ENCODE assay signal across 8 cellular contexts in genomic region chr2:190679813-190680591, GRCh38. TPM values are rescaled to one million over a fixed set of nuclear protein-coding genes. Genes with fewer than 3 reads are reported as not detected.
DNase-seq lines count a peak whose midpoint lies in the region; ATAC-seq lines count a peak whose summit lies in the region.

No MANE protein-coding gene starts in this region.

- DNase-seq in Caki2 (ENCODE audit: low read depth) (peak; percentile 17), SK-MEL-5 (ENCODE audit: low read depth, low spot score) (peak; percentile 94), amygdala (lab: John Stamatoyannopoulos, UW) (peak in 31 of 56 donors; percentile 1 to 73 (median 22)), immature natural killer cell (peak; percentile 45 to 58 (median 50)), NCI-H187 treated with DMSO at 0.1 percent for 48 hours (lab: John Stamatoyannopoulos, UW) (no peak)
- DNase-seq in stimulated activated CD4-positive, alpha-beta T cell treated with anti-CD3 and anti-CD28 coated beads, Interleukin-4, amount 100 ng/mL, for 4 hours: peak; percentile 30 to 39

- H3K36me3 Mint-ChIP-seq in immature natural killer cell: peaks cover 0 to 12% (median 0%) of the 10 kb centered on the region in 3 donors

- H3K27me3 Mint-ChIP-seq in immature natural killer cell (ENCODE audit: low read depth in 3 of 3): peaks cover 0 to 2% (median 0%) of the 10 kb centered on the region in 3 donors

- H3K9me3 Mint-ChIP-seq in immature natural killer cell: no peaks in the 10 kb centered on the region

- in situ Hi-C loops in Caki2 (cut with HindIII; ENCODE audit: low pct_unique_long_range_greater_than_20kb, low sequenced_read_pairs): no loop called here
- in situ Hi-C loops in SK-MEL-5 (cut with HindIII; ENCODE audit: low pct_unique_long_range_greater_than_20kb, low sequenced_read_pairs): no loop called here

- ATAC-seq in GM19351 (IDR thresholded peaks at IDR 0.05; ENCODE audit: unreplicated experiment): peak; percentile 58
- ATAC-seq in HG03354 (IDR thresholded peaks at IDR 0.05; ENCODE audit: poor library complexity, severe bottlenecking, unreplicated experiment): peak; percentile 53

- no peak overlapping the region for H3K4me3 Mint-ChIP-seq in immature natural killer cell

- H3K27ac Mint-ChIP-seq in immature natural killer cell: peak overlapping the region; percentile 14 to 70 (median 36)

- peaks cover 6 to 20% of the 10 kb centered on the region in 2 donors for H3K4me1 Mint-ChIP-seq in immature natural killer cell

RNA-seq across cellular contexts. Expression of gene NAB1, which starts 31.1 kb away (rescaled TPM):
- 92.4 and 93.1 TPM in 2 replicates for total RNA-seq in Caki2 (2014; rRNA removed; shearing (Covaris generic); ENCODE audit: low replicate concordance)
- total RNA-seq in SK-MEL-5 (2014; rRNA removed; shearing (Covaris generic)): 41.5 and 42.8 TPM in 2 replicates
- 19.2 and 30.3 TPM in 2 replicates for polyA plus RNA-seq in SK-MEL-5 (2015; cell fraction: cytosol; rRNA removed)
- 60.2 and 75.4 TPM in 2 replicates for polyA plus RNA-seq in SK-MEL-5 (2015; cell fraction: nucleus; rRNA removed)
- 1 to 10 TPM; 1.4 to 3.8 (median 3.3) TPM for polyA plus RNA-seq in immature natural killer cell
